In the genomic region with DNA sequence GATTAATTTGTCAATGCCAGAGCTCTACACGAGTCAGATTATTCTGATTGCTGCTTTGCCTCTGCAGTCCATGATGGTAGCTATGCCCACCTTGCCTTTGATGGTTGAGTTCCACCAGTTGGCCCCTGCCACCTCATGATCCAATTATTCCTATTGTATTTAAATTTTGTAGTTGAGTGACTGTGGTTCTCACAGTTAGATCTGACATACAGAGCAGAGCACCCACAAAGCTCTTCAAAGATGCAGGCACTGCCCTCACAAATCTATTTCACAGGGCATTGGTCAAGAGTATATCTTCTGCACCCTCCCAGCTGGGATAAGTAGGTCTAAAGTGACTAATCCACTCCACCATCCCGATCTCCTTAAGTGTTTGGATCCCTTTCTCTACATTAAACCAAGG, we compare ENCODE assay signal across 7 cellular contexts.
"Had no signal": no experiment of that assay in that cellular context is flagged by ENCODE, and none has a peak within 500 bp of the region (broad histone marks: within the 10 kb centered on the region; RNA-seq: fewer than 3 reads in every experiment).

No MANE protein-coding gene starts in this region.

- H3K36me3 Mint-ChIP-seq: IgD-negative memory B cell had no signal

- ATAC-seq: HepG2, K562 had no signal

- DNase-seq: IMR-90, KBM-7, KG1 had no signal

- H3K27me3 Mint-ChIP-seq: IgD-negative memory B cell had no signal

- H3K4me3 Mint-ChIP-seq: IgD-negative memory B cell had no signal

- H3K4me3 ChIP-seq: K562 had no signal

- H3K4me1 Mint-ChIP-seq: IgD-negative memory B cell had no signal

- H3K27ac ChIP-seq: HL-60 had no signal
